14 cellular contexts compared by ENCODE assay signal in the genomic region with DNA sequence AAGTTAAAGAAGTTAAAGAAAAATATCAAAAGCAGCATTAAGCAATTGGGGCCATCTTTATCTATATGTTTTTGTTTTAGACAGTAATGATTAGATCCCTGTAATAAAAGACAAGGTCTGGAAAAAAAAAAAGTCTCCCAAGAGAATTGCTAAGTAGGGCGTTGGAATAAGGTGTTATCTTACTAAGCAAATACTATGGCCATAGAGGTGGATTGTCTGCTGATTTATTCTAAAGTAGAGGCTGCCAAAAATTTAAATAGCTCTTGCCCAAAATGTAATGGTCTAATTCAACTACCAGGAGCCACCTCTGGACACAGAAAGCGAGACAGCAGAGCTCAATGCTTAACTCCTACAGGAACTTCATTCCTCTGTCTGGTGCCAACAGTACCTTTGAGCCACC.
"Had no signal": no experiment of that assay in that cellular context is flagged by ENCODE, and none has a peak within 500 bp of the region (broad histone marks: within the 10 kb centered on the region; RNA-seq: fewer than 3 reads in every experiment).

No MANE protein-coding gene starts in this region.

- DNase-seq: activated naive CD4-positive, alpha-beta T cell treated with Interleukin-2 at 50 U/mL for 16 hours; aorta; effector CD8-positive, alpha-beta T cell; esophagus squamous epithelium; hypothalamus; kidney; left ventricle myocardium inferior; mucosa of descending colon; naive thymus-derived CD4-positive, alpha-beta T cell; pancreas; sigmoid colon; spleen; stimulated activated naive CD8-positive, alpha-beta T cell treated with anti-CD3 and anti-CD28 coated beads, Interleukin-15, amount 100 ng/mL, for 72 hours had no signal

- ATAC-seq: activated T-helper 17 cell treated with anti-CD3 and anti-CD28 coated beads, Interleukin-2, amount 50 U/mL, for 72 hours; mucosa of descending colon; naive thymus-derived CD4-positive, alpha-beta T cell; stimulated activated naive CD8-positive, alpha-beta T cell treated with anti-CD3 and anti-CD28 coated beads, Interleukin-15, amount 100 ng/mL, for 72 hours had no signal
